Comparison of ENCODE assay signal across 27 cellular contexts in genomic region chr4:78800965-78801364, GRCh38.
"Had no signal": no experiment of that assay in that cellular context is flagged by ENCODE, and none has a peak within 500 bp of the region (broad histone marks: within the 10 kb centered on the region; RNA-seq: fewer than 3 reads in every experiment).

No MANE protein-coding gene starts in this region.

- H3K9me3 ChIP-seq: gastroesophageal sphincter, right lobe of liver, thyroid gland, upper lobe of left lung had no signal

- H3K27ac ChIP-seq: brain microvascular endothelial cell, coronary artery, gastroesophageal sphincter, right lobe of liver, thyroid gland, upper lobe of left lung, WERI-Rb-1 had no signal

- H3K4me3 ChIP-seq: coronary artery, gastroesophageal sphincter, right lobe of liver, thyroid gland, upper lobe of left lung had no signal

- H3K4me1 Mint-ChIP-seq: activated naive CD4-positive, alpha-beta T cell treated with anti-CD3 and anti-CD28 coated beads, Interleukin-2, amount 10 ng/mL, durations not matched to agents 7 days and 5 days had no signal

- H3K27me3 ChIP-seq: brain microvascular endothelial cell, gastroesophageal sphincter, right lobe of liver, thyroid gland, upper lobe of left lung had no signal

- ATAC-seq: gastroesophageal sphincter; left cardiac atrium; natural killer cell treated with Interleukin-12 subunit alpha and Interleukin-12 subunit beta and Interleukin-15 and Interleukin-18, amount 100 ng/mL, for 72 hours; right lobe of liver; stimulated activated naive CD8-positive, alpha-beta T cell treated with anti-CD3 and anti-CD28 coated beads, Interleukin-15, amount 100 ng/mL, for 72 hours had no signal

- H3K36me3 ChIP-seq: brain microvascular endothelial cell, gastroesophageal sphincter, right lobe of liver, thyroid gland, upper lobe of left lung, WERI-Rb-1 had no signal

- H3K9me3 Mint-ChIP-seq: activated CD4-positive, alpha-beta memory T cell treated with anti-CD3 and anti-CD28 coated beads for 36 hours; activated CD4-positive, alpha-beta T cell treated with anti-CD3 and anti-CD28 coated beads, Interleukin-2, amount 10 ng/mL, durations not matched to agents 24 days and 14 days; natural killer cell treated with Interleukin-12 subunit alpha and Interleukin-12 subunit beta and Interleukin-15 and Interleukin-18, amount 100 ng/mL, for 72 hours had no signal

- DNase-seq: activated CD4-positive, alpha-beta memory T cell treated with anti-CD3 and anti-CD28 coated beads for 36 hours; activated CD4-positive, alpha-beta T cell treated with anti-CD3 and anti-CD28 coated beads, Interleukin-2, amount 10 ng/mL, durations not matched to agents 24 days and 14 days; activated CD4-positive, CD25-positive, alpha-beta regulatory T cell treated with anti-CD3 and anti-CD28 coated beads, Interleukin-2, amount 50 U/mL, for 72 hours; activated CD8-positive, alpha-beta memory T cell treated with anti-CD3 and anti-CD28 coated beads, Interleukin-2, amount 50 U/mL, for 4 hours; activated gamma-delta T cell; activated naive CD4-positive, alpha-beta T cell treated with anti-CD3 and anti-CD28 coated beads, Interleukin-2, amount 10 ng/mL, durations not matched to agents 7 days and 5 days; activated naive CD8-positive, alpha-beta T cell treated with anti-CD3 and anti-CD28 coated beads, Interleukin-2, amount 10 ng/mL, durations not matched to agents 7 days and 5 days; activated T-cell treated with anti-CD3 and anti-CD28 coated beads, Interleukin-2, amount 50 U/mL, for 1 hour; brain microvascular endothelial cell; hippocampal formation; left cardiac atrium; midbrain; posterior cingulate gyrus; right lobe of liver; stimulated activated CD4-positive, alpha-beta T cell treated with anti-CD3 and anti-CD28 coated beads, Interleukin-12 subunit alpha, Interleukin-12 subunit beta, amount 100 ng/mL, for 4 hours; stimulated activated CD4-positive, alpha-beta T cell treated with anti-CD3 and anti-CD28 coated beads, Interleukin-4, amount 100 ng/mL, for 1 hour; stimulated activated naive CD8-positive, alpha-beta T cell treated with anti-CD3 and anti-CD28 coated beads, Interleukin-15, amount 100 ng/mL, for 72 hours; substantia nigra; thyroid gland; upper lobe of left lung; WERI-Rb-1 had no signal

- H3K27me3 Mint-ChIP-seq: activated CD4-positive, alpha-beta memory T cell treated with anti-CD3 and anti-CD28 coated beads for 36 hours; activated CD4-positive, alpha-beta T cell treated with anti-CD3 and anti-CD28 coated beads, Interleukin-2, amount 10 ng/mL, durations not matched to agents 24 days and 14 days; activated naive CD4-positive, alpha-beta T cell treated with anti-CD3 and anti-CD28 coated beads, Interleukin-2, amount 10 ng/mL, durations not matched to agents 7 days and 5 days; activated naive CD8-positive, alpha-beta T cell treated with anti-CD3 and anti-CD28 coated beads, Interleukin-2, amount 10 ng/mL, durations not matched to agents 7 days and 5 days; natural killer cell treated with Interleukin-12 subunit alpha and Interleukin-12 subunit beta and Interleukin-15 and Interleukin-18, amount 100 ng/mL, for 72 hours; stimulated activated naive CD8-positive, alpha-beta T cell treated with anti-CD3 and anti-CD28 coated beads, Interleukin-15, amount 100 ng/mL, for 72 hours had no signal

- H3K4me3 Mint-ChIP-seq: activated CD4-positive, alpha-beta memory T cell treated with anti-CD3 and anti-CD28 coated beads for 36 hours; activated CD4-positive, alpha-beta T cell treated with anti-CD3 and anti-CD28 coated beads, Interleukin-2, amount 10 ng/mL, durations not matched to agents 24 days and 14 days; activated naive CD4-positive, alpha-beta T cell treated with anti-CD3 and anti-CD28 coated beads, Interleukin-2, amount 10 ng/mL, durations not matched to agents 7 days and 5 days; activated naive CD8-positive, alpha-beta T cell treated with anti-CD3 and anti-CD28 coated beads, Interleukin-2, amount 10 ng/mL, durations not matched to agents 7 days and 5 days; activated T-helper 1 cell treated with anti-CD3 and anti-CD28 coated beads, Interleukin-12 subunit alpha, Interleukin-12 subunit beta, Interleukin-2, Interleukin-4 antibody, amounts not matched to agents 30 ng/mL and 10 ng/mL and 1 ng/mL, durations not matched to agents 14 hours and 24 hours and 36 hours; natural killer cell treated with Interleukin-12 subunit alpha and Interleukin-12 subunit beta and Interleukin-15 and Interleukin-18, amount 100 ng/mL, for 72 hours; stimulated activated naive CD8-positive, alpha-beta T cell treated with anti-CD3 and anti-CD28 coated beads, Interleukin-15, amount 100 ng/mL, for 72 hours had no signal

- H3K27ac Mint-ChIP-seq: activated CD4-positive, alpha-beta memory T cell treated with anti-CD3 and anti-CD28 coated beads for 36 hours; activated CD4-positive, alpha-beta T cell treated with anti-CD3 and anti-CD28 coated beads, Interleukin-2, amount 10 ng/mL, durations not matched to agents 24 days and 14 days; activated naive CD4-positive, alpha-beta T cell treated with anti-CD3 and anti-CD28 coated beads, Interleukin-2, amount 10 ng/mL, durations not matched to agents 7 days and 5 days; activated naive CD8-positive, alpha-beta T cell treated with anti-CD3 and anti-CD28 coated beads, Interleukin-2, amount 10 ng/mL, durations not matched to agents 7 days and 5 days; activated T-helper 1 cell treated with anti-CD3 and anti-CD28 coated beads, Interleukin-12 subunit alpha, Interleukin-12 subunit beta, Interleukin-2, Interleukin-4 antibody, amounts not matched to agents 30 ng/mL and 10 ng/mL and 1 ng/mL, durations not matched to agents 14 hours and 24 hours and 36 hours; natural killer cell treated with Interleukin-12 subunit alpha and Interleukin-12 subunit beta and Interleukin-15 and Interleukin-18, amount 100 ng/mL, for 72 hours; stimulated activated naive CD8-positive, alpha-beta T cell treated with anti-CD3 and anti-CD28 coated beads, Interleukin-15, amount 100 ng/mL, for 72 hours had no signal

- H3K36me3 Mint-ChIP-seq: natural killer cell treated with Interleukin-12 subunit alpha and Interleukin-12 subunit beta and Interleukin-15 and Interleukin-18, amount 100 ng/mL, for 72 hours had no signal

- FAIRE-seq: astrocyte, endothelial cell of umbilical vein had no signal
